Comparison of ENCODE assay signal across 1 cellular context in the genomic region with DNA sequence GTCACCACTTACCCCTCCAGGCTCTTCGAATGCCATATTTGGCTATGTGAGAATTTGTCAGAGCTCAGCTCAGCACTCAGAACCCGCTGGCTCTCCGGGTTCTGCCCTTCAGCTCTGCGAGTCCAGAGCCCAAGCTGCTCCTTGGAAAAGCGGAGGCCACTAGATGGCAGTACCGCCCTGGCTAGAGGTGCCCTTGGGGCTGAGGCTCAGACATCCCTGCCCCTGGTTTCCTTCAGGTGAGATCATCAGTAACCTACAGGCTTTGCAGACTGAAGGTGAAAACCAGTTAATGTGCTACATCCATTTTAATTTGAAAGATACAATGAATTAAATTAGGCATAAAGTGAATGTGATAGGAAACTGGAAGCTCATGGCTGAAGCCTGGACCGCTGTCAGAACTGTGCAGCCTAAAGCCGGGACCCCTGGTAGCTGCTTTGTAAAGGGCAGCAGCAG.
TF ChIP-seq lines count a peak whose summit lies in the region.

No MANE protein-coding gene starts in this region.

TF ChIP-seq in HepG2, 621 proteins besides CTCF, POLR2A, EP300 and RAD21 (continued from another document and continues in another):
- TF ChIP-seq, protein P1, sequence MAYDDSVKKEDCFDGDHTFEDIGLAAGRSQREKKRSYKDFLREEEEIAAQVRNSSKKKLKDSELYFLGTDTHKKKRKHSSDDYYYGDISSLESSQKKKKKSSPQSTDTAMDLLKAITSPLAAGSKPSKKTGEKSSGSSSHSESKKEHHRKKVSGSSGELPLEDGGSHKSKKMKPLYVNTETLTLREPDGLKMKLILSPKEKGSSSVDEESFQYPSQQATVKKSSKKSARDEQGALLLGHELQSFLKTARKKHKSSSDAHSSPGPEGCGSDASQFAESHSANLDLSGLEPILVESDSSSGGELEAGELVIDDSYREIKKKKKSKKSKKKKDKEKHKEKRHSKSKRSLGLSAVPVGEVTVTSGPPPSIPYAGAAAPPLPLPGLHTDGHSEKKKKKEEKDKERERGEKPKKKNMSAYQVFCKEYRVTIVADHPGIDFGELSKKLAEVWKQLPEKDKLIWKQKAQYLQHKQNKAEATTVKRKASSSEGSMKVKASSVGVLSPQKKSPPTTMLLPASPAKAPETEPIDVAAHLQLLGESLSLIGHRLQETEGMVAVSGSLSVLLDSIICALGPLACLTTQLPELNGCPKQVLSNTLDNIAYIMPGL (CRISPR knock-in tag; IDR thresholded peaks at IDR 0.05; ENCODE audit: borderline replicate concordance in 1 of 2, low read depth in 1 of 2) = 0 out of 4 replicates have a peak, but pooled peaks of 1 of the 2 experiments have one; percentile 32
- TF ChIP-seq TBP (CRISPR knock-in tag; IDR thresholded peaks at IDR 0.05) (no peak), YY1 (IDR thresholded peaks at IDR 0.05; ENCODE audit: insufficient read depth, insufficient replicate concordance, low read depth, low read length) (peak; percentile 43), TEAD3 (CRISPR knock-in tag; optimal IDR thresholded peaks at IDR 0.05; ENCODE audit: borderline replicate concordance) (peak; percentile 54), JDP2 (CRISPR knock-in tag; IDR thresholded peaks at IDR 0.05; ENCODE audit: borderline replicate concordance) (no peak), HDAC2 (CRISPR knock-in tag; IDR thresholded peaks at IDR 0.05) (0 out of 2 replicates have a peak, but pooled peaks have one; percentile 25), ZNF180 (CRISPR knock-in tag; IDR thresholded peaks at IDR 0.05; ENCODE audit: borderline replicate concordance, low read depth) (no peak), HCFC1 (IDR thresholded peaks at IDR 0.05; ENCODE audit: low read depth, low read length) (no peak), ZNF205 (CRISPR knock-in tag; IDR thresholded peaks at IDR 0.05) (0 out of 2 replicates have a peak, but pooled peaks have one; percentile 31), IRF2 (CRISPR knock-in tag; IDR thresholded peaks at IDR 0.05) (peak; percentile 46; the same call in 1 of the 2 replicates), ZNF331 (CRISPR knock-in tag; IDR thresholded peaks at IDR 0.05) (0 out of 2 replicates have a peak, but pooled peaks have one; percentile 40), BORCS8-MEF2B (CRISPR knock-in tag; IDR thresholded peaks at IDR 0.05) (0 out of 2 replicates have a peak, but pooled peaks have one; percentile 29), ZNF335 (CRISPR knock-in tag; IDR thresholded peaks at IDR 0.05) (no peak), FOXA1 (IDR thresholded peaks at IDR 0.05) (no peak), FOXA1 (CRISPR knock-in tag; IDR thresholded peaks at IDR 0.05) (no peak), ELF3 (CRISPR knock-in tag; IDR thresholded peaks at IDR 0.05) (peak; percentile 62), THAP11 (CRISPR knock-in tag; IDR thresholded peaks at IDR 0.05) (peak; percentile 34; the same call in 1 of the 2 replicates), KLF6 (CRISPR knock-in tag; IDR thresholded peaks at IDR 0.05) (no peak), ZFP36L2 (CRISPR knock-in tag; IDR thresholded peaks at IDR 0.05) (0 out of 2 replicates have a peak, but pooled peaks have one; percentile 61), MTA1 (CRISPR knock-in tag; IDR thresholded peaks at IDR 0.05; ENCODE audit: borderline replicate concordance) (no peak), ZNF230 (CRISPR knock-in tag; IDR thresholded peaks at IDR 0.05) (peak; percentile 67; the same call in 1 of the 2 replicates), ZFAT (CRISPR knock-in tag; conservative IDR thresholded peaks at IDR 0.05) (no peak), ZNF263 (CRISPR knock-in tag; IDR thresholded peaks at IDR 0.05) (0 out of 2 replicates have a peak, but pooled peaks have one; percentile 41), ZNF878 (CRISPR knock-in tag; IDR thresholded peaks at IDR 0.05) (no peak), ZFY (CRISPR knock-in tag; IDR thresholded peaks at IDR 0.05) (peak; percentile 27; the same call in 1 of the 2 replicates), ZNF768 (CRISPR knock-in tag; IDR thresholded peaks at IDR 0.05) (no peak), ERF (CRISPR knock-in tag; IDR thresholded peaks at IDR 0.05) (peak; percentile 48; the same call in 1 of the 2 replicates), KDM2A (CRISPR knock-in tag; IDR thresholded peaks at IDR 0.05; ENCODE audit: borderline replicate concordance, low read depth) (peak; percentile 59; the same call in 1 of the 2 replicates), MYC (CRISPR knock-in tag; IDR thresholded peaks at IDR 0.05; ENCODE audit: borderline replicate concordance) (peak; percentile 41; the same call in 1 of the 2 replicates), SMC3 (IDR thresholded peaks at IDR 0.05; ENCODE audit: low read length) (peak; percentile 76), ZEB1 (IDR thresholded peaks at IDR 0.05; ENCODE audit: insufficient replicate concordance, low read depth) (no peak), ZSCAN25 (CRISPR knock-in tag; IDR thresholded peaks at IDR 0.05) (no peak), ZNF782 (CRISPR knock-in tag; IDR thresholded peaks at IDR 0.05; ENCODE audit: borderline replicate concordance) (0 out of 2 replicates have a peak, but pooled peaks have one; percentile 59), FOSL2 (CRISPR knock-in tag; IDR thresholded peaks at IDR 0.05) (peak; percentile 40), NFKBIZ (CRISPR knock-in tag; IDR thresholded peaks at IDR 0.05) (no peak), SRF (IDR thresholded peaks at IDR 0.05; ENCODE audit: low read depth, low read length) (0 out of 2 replicates have a peak, but pooled peaks have one; percentile 24), STAG1 (CRISPR knock-in tag; IDR thresholded peaks at IDR 0.05) (peak; percentile 99), SETDB1 (CRISPR knock-in tag; IDR thresholded peaks at IDR 0.05; ENCODE audit: borderline replicate concordance) (no peak), IKZF4 (CRISPR knock-in tag; IDR thresholded peaks at IDR 0.05; ENCODE audit: borderline replicate concordance, low read depth, not compliant biosample characterization) (no peak), ZNF570 (CRISPR knock-in tag; IDR thresholded peaks at IDR 0.05; ENCODE audit: borderline replicate concordance) (no peak), ADNP (CRISPR knock-in tag; IDR thresholded peaks at IDR 0.05) (no peak), MTF1 (CRISPR knock-in tag; IDR thresholded peaks at IDR 0.05) (no peak), ZNF451 (CRISPR knock-in tag; IDR thresholded peaks at IDR 0.05) (peak; percentile 47; the same call in 1 of the 2 replicates), ZNF235 (CRISPR knock-in tag; IDR thresholded peaks at IDR 0.05; ENCODE audit: borderline replicate concordance) (no peak), HNF4A (CRISPR knock-in tag; IDR thresholded peaks at IDR 0.05) (peak; percentile 26; the same call in 1 of the 2 replicates)
- TF ChIP-seq, protein P2, sequence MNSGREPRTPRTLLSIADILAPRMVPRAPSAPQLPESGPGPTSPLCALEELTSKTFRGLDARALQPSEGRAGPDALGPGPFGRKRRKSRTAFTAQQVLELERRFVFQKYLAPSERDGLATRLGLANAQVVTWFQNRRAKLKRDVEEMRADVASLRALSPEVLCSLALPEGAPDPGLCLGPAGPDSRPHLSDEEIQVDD (CRISPR knock-in tag; IDR thresholded peaks at IDR 0.05; ENCODE audit: borderline replicate concordance) = no peak
- TF ChIP-seq, protein P3, sequence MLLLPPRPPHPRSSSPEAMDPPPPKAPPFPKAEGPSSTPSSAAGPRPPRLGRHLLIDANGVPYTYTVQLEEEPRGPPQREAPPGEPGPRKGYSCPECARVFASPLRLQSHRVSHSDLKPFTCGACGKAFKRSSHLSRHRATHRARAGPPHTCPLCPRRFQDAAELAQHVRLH (CRISPR knock-in tag; IDR thresholded peaks at IDR 0.05; ENCODE audit: borderline replicate concordance, low read depth) = peak; percentile 43; the same call in 1 of the 2 replicates
- TF ChIP-seq, protein P4, sequence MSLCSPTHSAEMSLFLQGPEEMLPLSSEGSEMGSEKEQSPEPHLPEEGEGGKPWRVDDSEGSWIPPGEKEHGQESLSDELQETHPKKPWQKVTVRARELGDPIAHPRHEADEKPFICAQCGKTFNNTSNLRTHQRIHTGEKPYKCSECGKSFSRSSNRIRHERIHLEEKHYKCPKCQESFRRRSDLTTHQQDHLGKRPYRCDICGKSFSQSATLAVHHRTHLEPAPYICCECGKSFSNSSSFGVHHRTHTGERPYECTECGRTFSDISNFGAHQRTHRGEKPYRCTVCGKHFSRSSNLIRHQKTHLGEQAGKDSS (CRISPR knock-in tag; IDR thresholded peaks at IDR 0.05; ENCODE audit: borderline replicate concordance, low read depth) = peak; percentile 51; the same call in 1 of the 2 replicates
- TF ChIP-seq, protein P5, sequence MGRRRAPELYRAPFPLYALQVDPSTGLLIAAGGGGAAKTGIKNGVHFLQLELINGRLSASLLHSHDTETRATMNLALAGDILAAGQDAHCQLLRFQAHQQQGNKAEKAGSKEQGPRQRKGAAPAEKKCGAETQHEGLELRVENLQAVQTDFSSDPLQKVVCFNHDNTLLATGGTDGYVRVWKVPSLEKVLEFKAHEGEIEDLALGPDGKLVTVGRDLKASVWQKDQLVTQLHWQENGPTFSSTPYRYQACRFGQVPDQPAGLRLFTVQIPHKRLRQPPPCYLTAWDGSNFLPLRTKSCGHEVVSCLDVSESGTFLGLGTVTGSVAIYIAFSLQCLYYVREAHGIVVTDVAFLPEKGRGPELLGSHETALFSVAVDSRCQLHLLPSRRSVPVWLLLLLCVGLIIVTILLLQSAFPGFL (CRISPR knock-in tag; IDR thresholded peaks at IDR 0.05) = 0 out of 2 replicates have a peak, but pooled peaks have one; percentile 83
- TF ChIP-seq, protein P6, sequence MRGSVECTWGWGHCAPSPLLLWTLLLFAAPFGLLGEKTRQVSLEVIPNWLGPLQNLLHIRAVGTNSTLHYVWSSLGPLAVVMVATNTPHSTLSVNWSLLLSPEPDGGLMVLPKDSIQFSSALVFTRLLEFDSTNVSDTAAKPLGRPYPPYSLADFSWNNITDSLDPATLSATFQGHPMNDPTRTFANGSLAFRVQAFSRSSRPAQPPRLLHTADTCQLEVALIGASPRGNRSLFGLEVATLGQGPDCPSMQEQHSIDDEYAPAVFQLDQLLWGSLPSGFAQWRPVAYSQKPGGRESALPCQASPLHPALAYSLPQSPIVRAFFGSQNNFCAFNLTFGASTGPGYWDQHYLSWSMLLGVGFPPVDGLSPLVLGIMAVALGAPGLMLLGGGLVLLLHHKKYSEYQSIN (CRISPR knock-in tag; IDR thresholded peaks at IDR 0.05; ENCODE audit: borderline replicate concordance) = no peak
- TF ChIP-seq, protein P7, sequence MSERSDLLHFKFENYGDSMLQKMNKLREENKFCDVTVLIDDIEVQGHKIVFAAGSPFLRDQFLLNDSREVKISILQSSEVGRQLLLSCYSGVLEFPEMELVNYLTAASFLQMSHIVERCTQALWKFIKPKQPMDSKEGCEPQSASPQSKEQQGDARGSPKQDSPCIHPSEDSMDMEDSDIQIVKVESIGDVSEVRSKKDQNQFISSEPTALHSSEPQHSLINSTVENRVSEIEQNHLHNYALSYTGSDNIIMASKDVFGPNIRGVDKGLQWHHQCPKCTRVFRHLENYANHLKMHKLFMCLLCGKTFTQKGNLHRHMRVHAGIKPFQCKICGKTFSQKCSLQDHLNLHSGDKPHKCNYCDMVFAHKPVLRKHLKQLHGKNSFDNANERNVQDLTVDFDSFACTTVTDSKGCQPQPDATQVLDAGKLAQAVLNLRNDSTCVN (CRISPR knock-in tag; IDR thresholded peaks at IDR 0.05; ENCODE audit: borderline replicate concordance) = 0 out of 2 replicates have a peak, but pooled peaks have one; percentile 18
- TF ChIP-seq, protein P8, sequence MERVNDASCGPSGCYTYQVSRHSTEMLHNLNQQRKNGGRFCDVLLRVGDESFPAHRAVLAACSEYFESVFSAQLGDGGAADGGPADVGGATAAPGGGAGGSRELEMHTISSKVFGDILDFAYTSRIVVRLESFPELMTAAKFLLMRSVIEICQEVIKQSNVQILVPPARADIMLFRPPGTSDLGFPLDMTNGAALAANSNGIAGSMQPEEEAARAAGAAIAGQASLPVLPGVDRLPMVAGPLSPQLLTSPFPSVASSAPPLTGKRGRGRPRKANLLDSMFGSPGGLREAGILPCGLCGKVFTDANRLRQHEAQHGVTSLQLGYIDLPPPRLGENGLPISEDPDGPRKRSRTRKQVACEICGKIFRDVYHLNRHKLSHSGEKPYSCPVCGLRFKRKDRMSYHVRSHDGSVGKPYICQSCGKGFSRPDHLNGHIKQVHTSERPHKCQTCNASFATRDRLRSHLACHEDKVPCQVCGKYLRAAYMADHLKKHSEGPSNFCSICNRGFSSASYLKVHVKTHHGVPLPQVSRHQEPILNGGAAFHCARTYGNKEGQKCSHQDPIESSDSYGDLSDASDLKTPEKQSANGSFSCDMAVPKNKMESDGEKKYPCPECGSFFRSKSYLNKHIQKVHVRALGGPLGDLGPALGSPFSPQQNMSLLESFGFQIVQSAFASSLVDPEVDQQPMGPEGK (CRISPR knock-in tag; IDR thresholded peaks at IDR 0.05) = no peak
- TF ChIP-seq, protein P9, sequence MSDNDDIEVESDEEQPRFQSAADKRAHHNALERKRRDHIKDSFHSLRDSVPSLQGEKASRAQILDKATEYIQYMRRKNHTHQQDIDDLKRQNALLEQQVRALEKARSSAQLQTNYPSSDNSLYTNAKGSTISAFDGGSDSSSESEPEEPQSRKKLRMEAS (IDR thresholded peaks at IDR 0.05) = no peak
- TF ChIP-seq, protein P10, sequence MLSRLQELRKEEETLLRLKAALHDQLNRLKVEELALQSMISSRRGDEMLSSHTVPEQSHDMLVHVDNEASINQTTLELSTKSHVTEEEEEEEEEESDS (CRISPR knock-in tag; IDR thresholded peaks at IDR 0.05; ENCODE audit: borderline replicate concordance) = 0 out of 2 replicates have a peak, but pooled peaks have one; percentile 39
- TF ChIP-seq, protein P11, sequence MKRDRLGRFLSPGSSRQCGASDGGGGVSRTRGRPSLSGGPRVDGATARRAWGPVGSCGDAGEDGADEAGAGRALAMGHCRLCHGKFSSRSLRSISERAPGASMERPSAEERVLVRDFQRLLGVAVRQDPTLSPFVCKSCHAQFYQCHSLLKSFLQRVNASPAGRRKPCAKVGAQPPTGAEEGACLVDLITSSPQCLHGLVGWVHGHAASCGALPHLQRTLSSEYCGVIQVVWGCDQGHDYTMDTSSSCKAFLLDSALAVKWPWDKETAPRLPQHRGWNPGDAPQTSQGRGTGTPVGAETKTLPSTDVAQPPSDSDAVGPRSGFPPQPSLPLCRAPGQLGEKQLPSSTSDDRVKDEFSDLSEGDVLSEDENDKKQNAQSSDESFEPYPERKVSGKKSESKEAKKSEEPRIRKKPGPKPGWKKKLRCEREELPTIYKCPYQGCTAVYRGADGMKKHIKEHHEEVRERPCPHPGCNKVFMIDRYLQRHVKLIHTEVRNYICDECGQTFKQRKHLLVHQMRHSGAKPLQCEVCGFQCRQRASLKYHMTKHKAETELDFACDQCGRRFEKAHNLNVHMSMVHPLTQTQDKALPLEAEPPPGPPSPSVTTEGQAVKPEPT (CRISPR knock-in tag; IDR thresholded peaks at IDR 0.05; ENCODE audit: low read depth) = 0 out of 2 replicates have a peak, but pooled peaks have one; percentile 50
- TF ChIP-seq, protein P12, sequence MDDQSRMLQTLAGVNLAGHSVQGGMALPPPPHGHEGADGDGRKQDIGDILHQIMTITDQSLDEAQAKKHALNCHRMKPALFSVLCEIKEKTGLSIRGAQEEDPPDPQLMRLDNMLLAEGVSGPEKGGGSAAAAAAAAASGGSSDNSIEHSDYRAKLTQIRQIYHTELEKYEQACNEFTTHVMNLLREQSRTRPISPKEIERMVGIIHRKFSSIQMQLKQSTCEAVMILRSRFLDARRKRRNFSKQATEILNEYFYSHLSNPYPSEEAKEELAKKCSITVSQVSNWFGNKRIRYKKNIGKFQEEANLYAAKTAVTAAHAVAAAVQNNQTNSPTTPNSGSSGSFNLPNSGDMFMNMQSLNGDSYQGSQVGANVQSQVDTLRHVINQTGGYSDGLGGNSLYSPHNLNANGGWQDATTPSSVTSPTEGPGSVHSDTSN (CRISPR knock-in tag; IDR thresholded peaks at IDR 0.05; ENCODE audit: borderline replicate concordance) = no peak
